Comparison of ENCODE assay signal across 33 cellular contexts in genomic region chr18:35771172-35771571, GRCh38.
DNase-seq lines count a peak whose midpoint lies in the region; ATAC-seq and TF ChIP-seq lines count a peak whose summit lies in the region.
"Had no signal": no experiment of that assay in that cellular context is flagged by ENCODE, and none has a peak within 500 bp of the region (broad histone marks: within the 10 kb centered on the region; RNA-seq: fewer than 3 reads in every experiment).

No MANE protein-coding gene starts in this region.

- no peak overlapping the region for H3K9ac ChIP-seq in mesenchymal stem cell (ENCODE audit: low read length)
- H3K9ac ChIP-seq: BLaER1; BLaER1 treated with 17β-estradiol and CSF1 and Interleukin-3, amounts not matched to agents 10 nM and 100 nM had no signal

- H3K4me3 ChIP-seq in mesenchymal stem cell (ENCODE audit: insufficient read depth in 1 of 2, low read depth in 1 of 2, low read length in 2 of 2) (no peak overlapping the region), aorta (ENCODE audit: low read length in 2 of 2) (no peak overlapping the region)
- H3K4me3 ChIP-seq: A549; BLaER1; BLaER1 treated with 17β-estradiol and CSF1 and Interleukin-3, amounts not matched to agents 10 nM and 100 nM had no signal

- H3K9me3 ChIP-seq in mesenchymal stem cell (ENCODE audit: control insufficient read depth, low read length) (no peaks in the 10 kb centered on the region), aorta (ENCODE audit: control insufficient read depth, low read length) (no peaks in the 10 kb centered on the region)
- H3K9me3 ChIP-seq: A549; BE2C; BLaER1; BLaER1 treated with 17β-estradiol and CSF1 and Interleukin-3, amounts not matched to agents 10 nM and 100 nM; Caco-2 had no signal

- H3K27ac ChIP-seq in mesenchymal stem cell (ENCODE audit: low read length, poor library complexity, severe bottlenecking): no peak overlapping the region
- H3K27ac ChIP-seq in aorta (ENCODE audit: low read depth in 1 of 2, low read length in 2 of 2): no peak overlapping the region
- H3K27ac ChIP-seq: 22Rv1; A549; BLaER1; BLaER1 treated with 17β-estradiol and CSF1 and Interleukin-3, amounts not matched to agents 10 nM and 100 nM; C4-2B had no signal

- H2AFZ ChIP-seq in mesenchymal stem cell (ENCODE audit: low read depth, low read length): no peak overlapping the region

- H3K36me3 ChIP-seq in mesenchymal stem cell (ENCODE audit: control insufficient read depth in 1 of 2, insufficient read depth in 2 of 2, low read depth in 1 of 2, low read length in 2 of 2) (no peaks in the 10 kb centered on the region), aorta (ENCODE audit: control insufficient read depth in 1 of 2, insufficient read depth in 2 of 2, low read length in 1 of 2) (no peaks in the 10 kb centered on the region)
- H3K36me3 ChIP-seq: BE2C; BLaER1; BLaER1 treated with 17β-estradiol and CSF1 and Interleukin-3, amounts not matched to agents 10 nM and 100 nM had no signal

- no peak overlapping the region for H3K14ac ChIP-seq in mesenchymal stem cell (ENCODE audit: low read length in 2 of 2)

- no peak overlapping the region for H2AK5ac ChIP-seq in mesenchymal stem cell (ENCODE audit: low read length, severe bottlenecking)

- intact Hi-C loops in aorta (cut with DNase I): no loop called here

- H3K36me3 Mint-ChIP-seq in glutamatergic neuron (ENCODE audit: unreplicated experiment): no peaks in the 10 kb centered on the region
- H3K36me3 Mint-ChIP-seq: CD14-positive monocyte; CD4-positive, alpha-beta memory T cell; CD4-positive, CD25-positive, alpha-beta regulatory T cell; CD8-positive, alpha-beta memory T cell; CD8-positive, alpha-beta T cell had no signal

- H3K27me3 ChIP-seq in mesenchymal stem cell (ENCODE audit: control insufficient read depth in 1 of 2, insufficient read depth in 1 of 2, low read length in 2 of 2) (peaks cover 5 to 14% of the 10 kb centered on the region in 2 experiments), aorta (ENCODE audit: control insufficient read depth in 1 of 2, insufficient read depth in 2 of 2, low read length in 1 of 2) (no peaks in the 10 kb centered on the region)
- H3K27me3 ChIP-seq: BE2C; BLaER1; BLaER1 treated with 17β-estradiol and CSF1 and Interleukin-3, amounts not matched to agents 10 nM and 100 nM had no signal

- H3K4ac ChIP-seq in mesenchymal stem cell (ENCODE audit: low read depth in 1 of 2, low read length in 2 of 2): no peak overlapping the region

- peaks cover 4% of the 10 kb centered on the region for H3K27me3 Mint-ChIP-seq in glutamatergic neuron (ENCODE audit: unreplicated experiment)

- H3K18ac ChIP-seq in mesenchymal stem cell (ENCODE audit: low read depth in 1 of 2, low read length in 2 of 2): no peak overlapping the region

- H2BK120ac ChIP-seq in mesenchymal stem cell (ENCODE audit: low read depth, low read length): no peak overlapping the region

- 65% methylated on average over 4 of the region's 4 CpGs for WGBS in mesenchymal stem cell
- 73 to 74% methylated on average over 4 of the region's 4 CpGs for WGBS in aorta, 2 donors

- H2BK5ac ChIP-seq in mesenchymal stem cell (ENCODE audit: low read depth, low read length, poor library complexity, severe bottlenecking): no peak overlapping the region

- no peak overlapping the region for H3K4me2 ChIP-seq in mesenchymal stem cell (ENCODE audit: low read length, poor library complexity, severe bottlenecking)
- H3K4me2 ChIP-seq: A549; BLaER1; BLaER1 treated with 17β-estradiol and CSF1 and Interleukin-3, amounts not matched to agents 10 nM and 100 nM had no signal

- peaks cover 10% of the 10 kb centered on the region for H3K9me3 Mint-ChIP-seq in glutamatergic neuron (ENCODE audit: unreplicated experiment)
- H3K9me3 Mint-ChIP-seq: CD4-positive, alpha-beta T cell; CD8-positive, alpha-beta memory T cell; CD8-positive, alpha-beta T cell had no signal

- H3K27ac Mint-ChIP-seq in glutamatergic neuron (ENCODE audit: unreplicated experiment): peak overlapping the region; percentile 38
- H3K27ac Mint-ChIP-seq: B cell; CD4-positive, alpha-beta memory T cell; CD4-positive, alpha-beta T cell; CD4-positive, CD25-positive, alpha-beta regulatory T cell; CD8-positive, alpha-beta memory T cell; CD8-positive, alpha-beta T cell had no signal

- H3K79me1 ChIP-seq in mesenchymal stem cell (replicated peaks; ENCODE audit: low read length, poor library complexity, severe bottlenecking): no peaks in the 10 kb centered on the region

- DNase-seq in glutamatergic neuron (no peak), mesenchymal stem cell (no peak), aorta (no peak), hypothalamus (lab: John Stamatoyannopoulos, UW) (no peak), mesenteric fat pad (ENCODE audit: low spot score) (no peak), DMS153 treated with DMSO at 0.1 percent for 48 hours (lab: John Stamatoyannopoulos, UW; ENCODE audit: unreplicated experiment) (no peak)
- DNase-seq: 8988T; ACHN; AML-193; BE2C; C1 segment of cervical spinal cord; Caco-2; Calu3; CD4-positive, alpha-beta memory T cell; CD4-positive, alpha-beta T cell; CD8-positive, alpha-beta memory T cell; CD8-positive, alpha-beta T cell; COR-L47; DMS 273 treated with DMSO at 0.1 percent for 48 hours; DMS153; DMS53; DMS79; DMS79 treated with DMSO at 0.1 percent for 48 hours; DND-41; EL had no signal

- H3K4me3 Mint-ChIP-seq in glutamatergic neuron (ENCODE audit: unreplicated experiment): no peak overlapping the region
- H3K4me3 Mint-ChIP-seq: B cell; CD14-positive monocyte; CD4-positive, alpha-beta memory T cell; CD4-positive, alpha-beta T cell; CD4-positive, CD25-positive, alpha-beta regulatory T cell; CD8-positive, alpha-beta memory T cell; CD8-positive, alpha-beta T cell had no signal

- TF ChIP-seq CTCF in glutamatergic neuron (IDR thresholded peaks at IDR 0.05; ENCODE audit: partially characterized antibody, unreplicated experiment): no peak

- H3K23ac ChIP-seq in mesenchymal stem cell (ENCODE audit: low read length in 2 of 2): no peak overlapping the region

- H3K4me1 Mint-ChIP-seq in glutamatergic neuron (ENCODE audit: low read depth, unreplicated experiment): peaks cover 8% of the 10 kb centered on the region
- H3K4me1 Mint-ChIP-seq: CD4-positive, alpha-beta memory T cell; CD4-positive, CD25-positive, alpha-beta regulatory T cell; CD8-positive, alpha-beta memory T cell had no signal

- no peak overlapping the region for H4K8ac ChIP-seq in mesenchymal stem cell (ENCODE audit: low read length)

- H2BK12ac ChIP-seq in mesenchymal stem cell (ENCODE audit: low read length in 2 of 2): no peak overlapping the region

- no peaks in the 10 kb centered on the region for H3K4me1 ChIP-seq in mesenchymal stem cell (ENCODE audit: control insufficient read depth, insufficient read depth, low read depth, low read length)
- H3K4me1 ChIP-seq in aorta (ENCODE audit: control insufficient read depth in 1 of 2, insufficient read depth in 2 of 2, low read length in 2 of 2): no peaks in the 10 kb centered on the region
- H3K4me1 ChIP-seq: A549; BE2C; BLaER1; BLaER1 treated with 17β-estradiol and CSF1 and Interleukin-3, amounts not matched to agents 10 nM and 100 nM; Caco-2 had no signal

- peak overlapping the region; percentile 20 for H2BK15ac ChIP-seq in mesenchymal stem cell (ENCODE audit: low read depth, poor library complexity, severe bottlenecking)

- peak; percentile 54 for ATAC-seq in aorta (ENCODE audit: low FRiP score)
- ATAC-seq: A549; CD8-positive, alpha-beta T cell had no signal

- H4K91ac ChIP-seq in mesenchymal stem cell (ENCODE audit: low read length): no peak overlapping the region
